ENCODE assay signal across 14 cellular contexts in the genomic region with DNA sequence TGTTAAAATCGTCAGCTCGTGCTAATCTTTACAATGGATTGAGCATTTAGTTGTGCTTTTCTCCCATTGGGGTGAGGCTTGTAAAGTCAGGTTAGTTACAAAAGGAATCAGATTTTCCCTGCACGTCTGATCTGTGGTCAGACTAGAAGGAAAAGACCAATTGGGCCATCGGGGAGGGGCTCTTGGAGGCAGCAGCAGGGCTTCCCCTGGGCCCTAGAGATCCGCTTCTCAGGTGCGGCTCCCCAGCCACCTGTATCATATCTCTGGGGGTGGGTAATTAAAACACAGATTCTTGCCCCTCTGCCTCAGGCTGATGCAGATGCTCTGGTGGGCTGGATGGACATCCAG.
"Had no signal": no experiment of that assay in that cellular context is flagged by ENCODE, and none has a peak within 500 bp of the region (broad histone marks: within the 10 kb centered on the region; RNA-seq: fewer than 3 reads in every experiment).

No MANE protein-coding gene starts in this region.

- H3K9me3 ChIP-seq: tibial artery, uterus had no signal

- H3K4me3 Mint-ChIP-seq: activated B cell treated with CpG ODN at 0.5 μM for 24 hours; activated CD4-positive, alpha-beta T cell treated with anti-CD3 and anti-CD28 coated beads, Interleukin-2, amount 10 ng/mL, durations not matched to agents 7 days and 5 days had no signal

- FAIRE-seq: colon, endothelial cell of umbilical vein had no signal

- H3K36me3 ChIP-seq: cardiac muscle cell, tibial artery, uterus had no signal

- H3K27ac Mint-ChIP-seq: activated B cell treated with CpG ODN at 0.5 μM for 24 hours; activated CD4-positive, alpha-beta T cell treated with anti-CD3 and anti-CD28 coated beads, Interleukin-2, amount 10 ng/mL, durations not matched to agents 7 days and 5 days had no signal

- H3K36me3 Mint-ChIP-seq: naive B cell had no signal

- DNase-seq: activated B cell treated with CpG ODN at 0.5 μM for 24 hours; activated CD4-positive, alpha-beta T cell treated with anti-CD3 and anti-CD28 coated beads, Interleukin-2, amount 10 ng/mL, durations not matched to agents 7 days and 5 days; activated CD8-positive, alpha-beta memory T cell treated with anti-CD3 and anti-CD28 coated beads for 24 hours; activated naive CD4-positive, alpha-beta T cell treated with Interleukin-2 at 50 U/mL for 16 hours; effector CD4-positive, alpha-beta T cell; foreskin keratinocyte; midbrain; naive B cell; tibial artery; uterus had no signal

- H3K27ac ChIP-seq: cardiac muscle cell, foreskin keratinocyte, skin epidermis, tibial artery, uterus had no signal

- H3K4me1 Mint-ChIP-seq: activated B cell treated with CpG ODN at 0.5 μM for 24 hours; activated CD4-positive, alpha-beta T cell treated with anti-CD3 and anti-CD28 coated beads, Interleukin-2, amount 10 ng/mL, durations not matched to agents 7 days and 5 days; naive B cell had no signal

- H3K4me1 ChIP-seq: foreskin keratinocyte, tibial artery, uterus had no signal

- H3K27me3 ChIP-seq: cardiac muscle cell, foreskin keratinocyte, tibial artery, uterus had no signal

- H3K9me3 Mint-ChIP-seq: activated B cell treated with CpG ODN at 0.5 μM for 24 hours; activated CD4-positive, alpha-beta T cell treated with anti-CD3 and anti-CD28 coated beads, Interleukin-2, amount 10 ng/mL, durations not matched to agents 7 days and 5 days; naive B cell had no signal

- H3K4me3 ChIP-seq: cardiac muscle cell, skin epidermis, tibial artery, uterus had no signal

- H3K27me3 Mint-ChIP-seq: activated B cell treated with CpG ODN at 0.5 μM for 24 hours; activated CD4-positive, alpha-beta T cell treated with anti-CD3 and anti-CD28 coated beads, Interleukin-2, amount 10 ng/mL, durations not matched to agents 7 days and 5 days had no signal
